Comparison of ENCODE assay signal across 1 cellular context in genomic region chr14:78143489-78144145, GRCh38.
TF ChIP-seq lines count a peak whose summit lies in the region.

No MANE protein-coding gene starts in this region.

TF ChIP-seq in SK-N-SH, 30 proteins besides CTCF, POLR2A, EP300 and RAD21 (continued from another document):
- TF ChIP-seq RCOR1 (IDR thresholded peaks at IDR 0.05; ENCODE audit: low read length) (no peak), POLR2AphosphoS5 (IDR thresholded peaks at IDR 0.05; ENCODE audit: low read depth, low read length) (no peak), ELF1 (IDR thresholded peaks at IDR 0.05) (no peak), SMC3 (IDR thresholded peaks at IDR 0.05; ENCODE audit: low read depth, low read length) (no peak), RXRA (IDR thresholded peaks at IDR 0.05; ENCODE audit: borderline replicate concordance, low read depth) (no peak), PBX3 (IDR thresholded peaks at IDR 0.05) (no peak)
